ENCODE assay signal across 8 cellular contexts in the genomic region with DNA sequence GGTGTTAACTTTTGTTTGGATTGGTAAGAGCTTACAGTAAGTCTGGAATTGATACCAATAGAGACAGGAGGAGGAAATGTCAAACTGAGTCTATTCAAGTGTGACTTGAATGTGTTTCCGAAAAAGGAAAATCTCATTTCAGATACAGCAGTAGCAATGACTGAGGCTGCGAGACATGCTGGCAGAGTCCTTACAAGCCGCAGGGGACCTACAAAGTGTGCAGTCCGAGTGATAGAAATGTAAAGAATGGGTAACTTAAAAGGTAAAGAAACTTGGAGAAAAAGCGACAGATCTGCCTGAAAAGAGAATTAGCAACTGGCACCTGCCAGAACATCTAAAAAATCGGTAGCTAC. TPM values are rescaled to one million over a fixed set of nuclear protein-coding genes. Genes with fewer than 3 reads are reported as not detected.
DNase-seq lines count a peak whose midpoint lies in the region; ATAC-seq and TF ChIP-seq lines count a peak whose summit lies in the region.

No MANE protein-coding gene starts in this region.

- H3K36me3 ChIP-seq in SJCRH30 (no peaks in the 10 kb centered on the region), muscle layer of duodenum (ENCODE audit: control insufficient read depth in 1 of 2, insufficient read depth in 2 of 2, low read length in 2 of 2) (peaks cover 11 to 13% of the 10 kb centered on the region in 2 donors)
- H3K36me3 ChIP-seq in effector memory CD4-positive, alpha-beta T cell (ENCODE audit: control insufficient read depth, insufficient read depth, low read length) = peaks cover 20% of the 10 kb centered on the region

- POLR2A ChIA-PET in AG04450 (lab: Yijun Ruan, JAX) = no interaction called here

- H3K27me3 ChIP-seq in AG04450 (ENCODE audit: control insufficient read depth, insufficient read depth, low read length) = no peaks in the 10 kb centered on the region
- H3K27me3 ChIP-seq in SJCRH30 = no peaks in the 10 kb centered on the region
- no peaks in the 10 kb centered on the region for H3K27me3 ChIP-seq in effector memory CD4-positive, alpha-beta T cell (replicated peaks; ENCODE audit: control insufficient read depth, insufficient read depth, low read length, poor library complexity, severe bottlenecking)
- H3K27me3 ChIP-seq in muscle layer of duodenum (ENCODE audit: low read depth, low read length) = no peaks in the 10 kb centered on the region

- H3K27ac ChIP-seq in AG04450 (ENCODE audit: low read depth, low read length) (no peak overlapping the region), SJCRH30 (peak overlapping the region; percentile 59), muscle layer of duodenum (ENCODE audit: low read length) (peak overlapping the region; percentile 61)
- peak overlapping the region; percentile 82 for H3K27ac ChIP-seq in effector memory CD4-positive, alpha-beta T cell (ENCODE audit: insufficient read depth, low read length, poor library complexity, severe bottlenecking)

- peak overlapping the region; percentile 83 for H3K4me3 ChIP-seq in AG04450 (ENCODE audit: low read depth, low read length)
- peak overlapping the region; percentile 79 for H3K4me3 ChIP-seq in SJCRH30
- peak overlapping the region; percentile 91 for H3K4me3 ChIP-seq in effector memory CD4-positive, alpha-beta T cell (ENCODE audit: insufficient read depth, low read depth, low read length, poor library complexity, severe bottlenecking)
- peak overlapping the region; percentile 86 to 97 for H3K4me3 ChIP-seq in muscle layer of duodenum (ENCODE audit: low read depth in 1 of 2, low read length in 2 of 2)

- CTCF ChIA-PET in AG04450 (lab: Charles Lee) = interaction anchor here (1.9 to 2.3 kb wide), 3 partner anchors 106 to 314 kb away, joined by 6 to 11 read pairs (median 6); no protein-coding TSS in a partner anchor

- H3K9me3 ChIP-seq in AG04450 (ENCODE audit: control insufficient read depth, insufficient read depth, low read length) (no peaks in the 10 kb centered on the region), SJCRH30 (replicated peaks) (no peaks in the 10 kb centered on the region), muscle layer of duodenum (ENCODE audit: control insufficient read depth in 1 of 2, low read length in 2 of 2) (no peaks in the 10 kb centered on the region)
- H3K9me3 ChIP-seq in effector memory CD4-positive, alpha-beta T cell (ENCODE audit: control insufficient read depth, low read length) = no peaks in the 10 kb centered on the region

- DNase-seq in AG04450 (ENCODE audit: low read depth, low spot score) = no peak
- DNase-seq in SJCRH30 = no peak
- DNase-seq in effector memory CD4-positive, alpha-beta T cell = no peak
- no peak for DNase-seq in NCI-H2029 treated with DMSO at 0.1 percent for 48 hours (lab: John Stamatoyannopoulos, UW)
- DNase-seq in NK-92 treated with Interleukin-12 subunit alpha and Interleukin-12 subunit beta, amount 100 ng/mL, for 24 hours (lab: John Stamatoyannopoulos, UW) = no peak

- ATAC-seq in GM18519 (IDR thresholded peaks at IDR 0.05; ENCODE audit: low FRiP score, unreplicated experiment) (peak; percentile 37), HG03025 (IDR thresholded peaks at IDR 0.05; ENCODE audit: low FRiP score, unreplicated experiment) (peak; percentile 44)

- no peak for TF ChIP-seq CTCF in AG04450 (IDR thresholded peaks at IDR 0.05; ENCODE audit: low read depth, low read length)

- H3K4me1 ChIP-seq in SJCRH30 = peaks cover 4% of the 10 kb centered on the region; the same call in 1 of the 2 replicates
- no peaks in the 10 kb centered on the region for H3K4me1 ChIP-seq in effector memory CD4-positive, alpha-beta T cell (ENCODE audit: control insufficient read depth, insufficient read depth, low read length, poor library complexity, severe bottlenecking)
- peaks cover 0 to 17% of the 10 kb centered on the region in 2 donors for H3K4me1 ChIP-seq in muscle layer of duodenum (ENCODE audit: control insufficient read depth in 1 of 2, insufficient read depth in 2 of 2, low read length in 2 of 2)

RNA-seq across cellular contexts. Expression of a gene that starts 0.4 kb away (rescaled TPM):
- 3.4 and 4.7 TPM in 2 replicates for polyA plus RNA-seq in AG04450 (2011; rRNA removed)
- 3.7 and 6.6 TPM in 2 replicates for polyA minus RNA-seq in AG04450 (2011; rRNA and poly(A)+ RNA removed)
- total RNA-seq in SJCRH30 (2014; rRNA removed; shearing (Covaris generic)) = 9.0 and 10.6 TPM in 2 replicates
